8 cellular contexts compared by ENCODE assay signal in the genomic region with DNA sequence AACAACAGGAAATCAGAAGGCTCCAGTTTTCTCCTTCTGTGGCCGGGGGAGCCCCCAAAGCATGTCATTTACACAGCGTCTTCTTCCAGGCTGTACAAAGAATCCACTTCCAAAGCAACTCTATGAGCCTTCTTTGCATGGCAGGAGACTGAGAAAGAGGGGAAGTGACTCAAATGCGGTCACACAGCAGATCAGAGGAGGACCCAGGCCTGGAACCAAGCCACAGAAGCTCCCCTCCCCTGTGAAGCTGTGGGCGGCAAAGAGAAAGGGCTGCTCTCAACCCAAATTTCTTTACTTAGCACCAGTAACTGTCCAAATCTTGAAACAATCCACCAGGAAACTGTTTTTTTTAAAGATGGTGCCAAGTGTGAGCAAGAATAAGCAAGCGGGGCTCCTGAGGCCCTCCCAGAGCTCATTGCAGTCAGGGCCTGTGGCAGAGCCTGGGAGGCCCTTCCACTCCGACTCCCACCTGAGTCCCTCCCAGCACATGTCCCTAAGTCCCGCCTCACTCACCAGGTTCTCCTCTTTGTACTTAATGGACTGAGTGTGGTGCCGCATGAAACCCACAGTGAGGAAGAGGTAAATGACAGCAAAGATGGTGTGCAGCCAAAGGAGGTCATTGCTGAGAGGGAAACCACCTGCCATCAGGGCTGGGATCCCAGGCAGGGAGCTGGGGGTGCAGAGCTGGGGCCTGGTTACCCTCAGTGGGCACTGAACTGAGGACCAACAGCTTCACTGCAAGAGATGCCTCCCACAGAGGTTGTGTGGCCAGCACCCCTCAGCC. TPM values are rescaled to one million over a fixed set of nuclear protein-coding genes. Genes with fewer than 3 reads are reported as not detected.
DNase-seq lines count a peak whose midpoint lies in the region; ATAC-seq lines count a peak whose summit lies in the region.

No MANE protein-coding gene starts in this region.

- peak; percentile 69 to 89 (median 73) for DNase-seq in CD4-positive, alpha-beta memory T cell
- DNase-seq in activated CD4-positive, alpha-beta T cell treated with anti-CD3 and anti-CD28 coated beads for 4 hours, result peak; percentile 76
- peak; percentile 39 to 69 (median 49) for DNase-seq in effector memory CD4-positive, alpha-beta T cell
- DNase-seq in stimulated activated CD8-positive, alpha-beta memory T cell treated with anti-CD3 and anti-CD28 coated beads, Interleukin-15, amount 100 ng/mL, for 1 hour (ENCODE audit: low read depth), result peak; percentile 53
- no peak for DNase-seq in NCI-H2171 treated with DMSO at 0.1 percent for 48 hours (lab: John Stamatoyannopoulos, UW)
- no peak for DNase-seq in NCI-H526 treated with DMSO at 0.1 percent for 48 hours (lab: John Stamatoyannopoulos, UW)
- no peak for DNase-seq in epidermal melanocyte (ENCODE audit: insufficient read length, low spot score)

- H3K36me3 Mint-ChIP-seq in CD4-positive, alpha-beta memory T cell, result peaks cover 56 to 83% of the 10 kb centered on the region in 2 donors

- H3K27ac ChIP-seq in CD4-positive, alpha-beta memory T cell (ENCODE audit: low read depth, low read length), result peak overlapping the region; percentile 52
- H3K27ac ChIP-seq in effector memory CD4-positive, alpha-beta T cell (ENCODE audit: insufficient read depth, low read length, poor library complexity, severe bottlenecking), result peak overlapping the region; percentile 59

- H3K4me1 ChIP-seq in CD4-positive, alpha-beta memory T cell (ENCODE audit: insufficient read depth, low read length), result peaks cover 42% of the 10 kb centered on the region
- peaks cover 35% of the 10 kb centered on the region for H3K4me1 ChIP-seq in effector memory CD4-positive, alpha-beta T cell (ENCODE audit: control insufficient read depth, insufficient read depth, low read length, poor library complexity, severe bottlenecking)

- H3K9me3 Mint-ChIP-seq in CD4-positive, alpha-beta memory T cell, result no peaks in the 10 kb centered on the region

- peak overlapping the region; percentile 85 to 95 (median 90) for H3K27ac Mint-ChIP-seq in CD4-positive, alpha-beta memory T cell

- peaks cover 31 to 60% (median 44%) of the 10 kb centered on the region in 4 donors for H3K4me1 Mint-ChIP-seq in CD4-positive, alpha-beta memory T cell

- no peaks in the 10 kb centered on the region for H3K27me3 Mint-ChIP-seq in CD4-positive, alpha-beta memory T cell

- POLR2A ChIA-PET in CD4-positive, alpha-beta memory T cell (lab: Charles Lee; ENCODE audit: partially characterized antibody), result interaction anchor here (0.5 to 4.7 kb wide), 16 partner anchors 8 to 421 kb away, joined by 3 to 74 read pairs (median 5); partner anchors contain the start of genes LEFTY1, PYCR2, SRP9 and TMEM63A

- H3K9me3 ChIP-seq in CD4-positive, alpha-beta memory T cell (ENCODE audit: control insufficient read depth in 1 of 2, low read length in 2 of 2), result no peaks in the 10 kb centered on the region
- H3K9me3 ChIP-seq in effector memory CD4-positive, alpha-beta T cell (ENCODE audit: control insufficient read depth, low read length), result no peaks in the 10 kb centered on the region

- CTCF ChIA-PET in CD4-positive, alpha-beta memory T cell (lab: Charles Lee; ENCODE audit: partially characterized antibody), result interaction anchor here (0.8 to 3.9 kb wide), 8 partner anchors 10 to 394 kb away, joined by 3 to 26 read pairs (median 3); partner anchors contain the start of gene TMEM63A

- no peak overlapping the region for H3K4me3 ChIP-seq in CD4-positive, alpha-beta memory T cell (ENCODE audit: low read length in 2 of 2)
- no peak overlapping the region for H3K4me3 ChIP-seq in effector memory CD4-positive, alpha-beta T cell (ENCODE audit: insufficient read depth, low read depth, low read length, poor library complexity, severe bottlenecking)

- peak; percentile 79 for ATAC-seq in HG03432 (IDR thresholded peaks at IDR 0.05; ENCODE audit: unreplicated experiment)

- peak overlapping the region in 7 of 8 donors; percentile 58 to 85 (median 76) for H3K4me3 Mint-ChIP-seq in CD4-positive, alpha-beta memory T cell

- H3K36me3 ChIP-seq in CD4-positive, alpha-beta memory T cell (ENCODE audit: insufficient read depth, low read length), result peaks cover 85% of the 10 kb centered on the region
- peaks cover 87% of the 10 kb centered on the region for H3K36me3 ChIP-seq in effector memory CD4-positive, alpha-beta T cell (ENCODE audit: control insufficient read depth, insufficient read depth, low read length)

- intact Hi-C loops in CD4-positive, alpha-beta memory T cell (cut with micrococcal nuclease), result loop anchor here (1.0 to 5.0 kb wide), 5 partner anchors 15 to 111 kb away; partner anchors contain the start of gene SRP9

- H3K27me3 ChIP-seq in CD4-positive, alpha-beta memory T cell (ENCODE audit: insufficient read depth, low read length), result no peaks in the 10 kb centered on the region
- H3K27me3 ChIP-seq in effector memory CD4-positive, alpha-beta T cell (replicated peaks; ENCODE audit: control insufficient read depth, insufficient read depth, low read length, poor library complexity, severe bottlenecking), result no peaks in the 10 kb centered on the region

RNA-seq across cellular contexts. Expression of gene TMEM63A, which starts 15.9 kb away (rescaled TPM):
- total RNA-seq in CD4-positive, alpha-beta memory T cell, result 100 to 1,000 TPM; 476 to 507 TPM
- polyA plus RNA-seq in CD4-positive, alpha-beta memory T cell, result 10 to 100 TPM; 46.2 to 79.5 TPM

RNA-seq across cellular contexts. Expression of gene LEFTY1, which starts 22.7 kb away (rescaled TPM):
- under 1 TPM; 0.55 to 0.75 TPM for total RNA-seq in CD4-positive, alpha-beta memory T cell
- not detected for polyA plus RNA-seq in CD4-positive, alpha-beta memory T cell

RNA-seq across cellular contexts. Expression of gene EPHX1, which starts 56.3 kb away (rescaled TPM):
- 1 to 10 TPM; 2.1 to 3.0 TPM for total RNA-seq in CD4-positive, alpha-beta memory T cell
- polyA plus RNA-seq in CD4-positive, alpha-beta memory T cell, result under 1 TPM; 0.34 to 0.56 TPM

RNA-seq across cellular contexts. Expression of gene PYCR2, which starts 57.8 kb away (rescaled TPM):
- total RNA-seq in CD4-positive, alpha-beta memory T cell, result 100 to 1,000 TPM; 102 to 116 TPM
- 10 to 100 TPM; 73.6 to 86.6 TPM for polyA plus RNA-seq in CD4-positive, alpha-beta memory T cell

Comparison
In these comparisons a context has a peak if more than half of its experiments do, and no peak if none do; other contexts are left out.
1. DNase-seq: peak in CD4-positive, alpha-beta memory T cell (5 of 5), activated CD4-positive, alpha-beta T cell treated with anti-CD3 and anti-CD28 coated beads for 4 hours (2 of 2), effector memory CD4-positive, alpha-beta T cell (3 of 3) and stimulated activated CD8-positive, alpha-beta memory T cell treated with anti-CD3 and anti-CD28 coated beads, Interleukin-15, amount 100 ng/mL, for 1 hour (single experiment); none in NCI-H2171 treated with DMSO at 0.1 percent for 48 hours (single experiment), NCI-H526 treated with DMSO at 0.1 percent for 48 hours (single experiment) and epidermal melanocyte (single experiment).